12 cellular contexts compared by ENCODE assay signal in the genomic region with DNA sequence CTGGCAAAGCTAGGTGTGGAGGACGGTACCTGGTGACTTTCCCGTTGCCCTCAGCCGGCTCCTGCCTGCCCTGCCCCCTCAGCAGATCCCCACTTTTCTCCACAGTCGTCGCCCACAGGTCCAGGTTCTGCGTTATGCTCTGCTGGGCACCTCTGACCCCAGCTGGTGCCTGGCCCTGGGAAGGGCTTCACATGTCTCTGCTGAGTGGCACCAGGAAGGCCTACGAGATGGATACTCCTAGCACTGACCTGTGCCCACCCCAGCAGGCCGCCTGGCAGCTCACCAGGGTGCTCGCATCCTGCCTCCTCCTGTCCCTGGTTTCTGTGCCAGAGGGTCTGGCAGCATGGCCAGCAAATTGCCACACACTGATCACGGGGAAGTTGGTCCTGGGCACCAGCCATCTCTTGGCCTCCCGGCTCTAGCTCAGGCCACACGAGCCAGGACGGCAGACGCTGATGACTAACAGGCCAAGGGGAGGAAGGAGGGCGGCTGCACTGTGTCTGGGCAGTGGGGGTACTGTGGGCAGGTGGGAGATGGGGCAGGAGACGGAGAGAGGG. TPM values are rescaled to one million over a fixed set of nuclear protein-coding genes. Genes with fewer than 3 reads are reported as not detected.
DNase-seq lines count a peak whose midpoint lies in the region; ATAC-seq and TF ChIP-seq lines count a peak whose summit lies in the region.
"Had no signal": no experiment of that assay in that cellular context is flagged by ENCODE, and none has a peak within 500 bp of the region (broad histone marks: within the 10 kb centered on the region; RNA-seq: fewer than 3 reads in every experiment).

No MANE protein-coding gene starts in this region.

- TF ChIP-seq POLR2A in HCT116 (IDR thresholded peaks at IDR 0.05; ENCODE audit: borderline replicate concordance, extremely low read depth, insufficient read depth, insufficient read length) (no peak), spleen (IDR thresholded peaks at IDR 0.05) (no peak)

- BruUV-seq in HCT116 (replicated peaks; lab: Mats Ljungman, UMichigan): no TSS peak

- no peaks in the 10 kb centered on the region for H3K27me3 ChIP-seq in HCT116 (ENCODE audit: insufficient read depth, low read length)
- H3K27me3 ChIP-seq in spleen (replicated peaks in 1 of 7): no peaks in the 10 kb centered on the region

- H3K36me3 Mint-ChIP-seq in CD14-positive monocyte (peaks cover 73 to 88% of the 10 kb centered on the region in 2 donors), immature natural killer cell (peaks cover 3 to 30% (median 5%) of the 10 kb centered on the region in 3 donors)

- no peak overlapping the region for H3K4me3 ChIP-seq in HCT116 (replicated peaks in 1 of 2; ENCODE audit: low read depth in 1 of 2, low read length in 2 of 2)
- no peak overlapping the region for H3K4me3 ChIP-seq in spleen

- no peaks in the 10 kb centered on the region for H3K9me3 ChIP-seq in HCT116 (ENCODE audit: control insufficient read depth in 1 of 2, insufficient read depth in 1 of 2, low read depth in 1 of 2, low read length in 2 of 2)
- no peaks in the 10 kb centered on the region for H3K9me3 ChIP-seq in spleen

- no peak for TF ChIP-seq RAD21 in HCT116 (IDR thresholded peaks at IDR 0.05; ENCODE audit: low read depth)

- H3K4me2 ChIP-seq in HCT116 (ENCODE audit: low read length): no peak overlapping the region

- intact Hi-C loops in HCT116 (cut with micrococcal nuclease): no loop called here
- intact Hi-C loops in spleen (cut with DNase I; ENCODE audit: low total_unique reads): no loop called here
- intact Hi-C loops in CD14-positive monocyte (cut with micrococcal nuclease): no loop called here

- H3K9me3 Mint-ChIP-seq in CD14-positive monocyte (no peaks in the 10 kb centered on the region), immature natural killer cell (no peaks in the 10 kb centered on the region)

- peaks cover 17 to 21% of the 10 kb centered on the region in 2 experiments; a peak in 3 of 4 replicates for H3K36me3 ChIP-seq in HCT116 (ENCODE audit: control insufficient read depth in 1 of 2, insufficient read depth in 2 of 2, low read length in 2 of 2)
- peaks cover 0 to 97% (median 53%) of the 10 kb centered on the region in 6 donors for H3K36me3 ChIP-seq in spleen

- H3K4me1 ChIP-seq in HCT116 (ENCODE audit: control insufficient read depth in 1 of 2, insufficient read depth in 2 of 2, low read length in 2 of 2) (no peaks in the 10 kb centered on the region), spleen (peaks cover 0 to 18% (median 0%) of the 10 kb centered on the region in 6 donors)

- no peak overlapping the region for H3K9ac ChIP-seq in HCT116 (ENCODE audit: low read length)

- no peaks in the 10 kb centered on the region; the same call in 1 of the 2 replicates for H4K20me1 ChIP-seq in HCT116 (ENCODE audit: insufficient read depth)

- POLR2A ChIA-PET in HCT116 (lab: Charles Lee): no interaction called here

- H3K27me3 Mint-ChIP-seq in CD14-positive monocyte (ENCODE audit: low read depth in 3 of 3) (peaks cover 0 to 2% (median 0%) of the 10 kb centered on the region in 3 donors), immature natural killer cell (ENCODE audit: low read depth in 3 of 3) (peaks cover 0 to 1% (median 0%) of the 10 kb centered on the region in 3 donors)

- no peaks in the 10 kb centered on the region for H3K9me2 ChIP-seq in HCT116 (ENCODE audit: insufficient read depth)

- RAD21 ChIA-PET in HCT116 (lab: Charles Lee; ENCODE audit: low non-redundant PET in 1 of 2, low total read pairs in 2 of 2, uncharacterized antibody in 2 of 2, unreplicated experiment in 2 of 2): no interaction called here

- H3K27ac Mint-ChIP-seq in CD14-positive monocyte: peak overlapping the region in 2 of 7 donors; percentile 41 to 55
- no peak overlapping the region for H3K27ac Mint-ChIP-seq in immature natural killer cell

- DNase-seq in HCT116 (ENCODE audit: low read depth, low spot score) (no peak), cerebellum (ENCODE audit: low spot score) (peak; percentile 86), kidney tubule cell (ENCODE audit: low spot score) (peak; percentile 58), spleen (peak; percentile 64), CD14-positive monocyte (ENCODE audit: low spot score) (no peak), immature natural killer cell (no peak), NCI-H1694 treated with DMSO at 0.1 percent for 48 hours (lab: John Stamatoyannopoulos, UW) (no peak), iPS-NIHi7 (ENCODE audit: extremely low spot score) (no peak)
- DNase-seq: activated CD8-positive, alpha-beta memory T cell treated with anti-CD3 and anti-CD28 coated beads for 24 hours; DMS79 treated with DMSO at 0.1 percent for 48 hours; NCI-H1092; SHP77 had no signal

- no peak for TF ChIP-seq CTCF in HCT116 (IDR thresholded peaks at IDR 0.05 in 2 of 3, conservative IDR thresholded peaks at IDR 0.05 in 1 of 3; ENCODE audit: borderline replicate concordance in 1 of 3, insufficient read depth in 1 of 3, low read depth in 2 of 3, low read length in 2 of 3)
- TF ChIP-seq CTCF in spleen (IDR thresholded peaks at IDR 0.05 in 8 of 11, conservative IDR thresholded peaks at IDR 0.05 in 3 of 11): no peak
- TF ChIP-seq CTCF in CD14-positive monocyte (IDR thresholded peaks at IDR 0.05): no peak

- peaks cover 2% of the 10 kb centered on the region for H3K4me1 Mint-ChIP-seq in CD14-positive monocyte
- peaks cover 12 to 13% of the 10 kb centered on the region in 2 donors for H3K4me1 Mint-ChIP-seq in immature natural killer cell

- peaks cover 61% of the 10 kb centered on the region for H3K79me2 ChIP-seq in HCT116 (ENCODE audit: insufficient read depth, low read length)

- H3K4me3 Mint-ChIP-seq in CD14-positive monocyte (no peak overlapping the region), immature natural killer cell (no peak overlapping the region)

- WGBS in spleen, 5 donors: 85 to 95% (median 89%) methylated on average over 14 to 16 of the region's 16 CpGs

- no peak for ATAC-seq in HCT116

- H2AFZ ChIP-seq in HCT116 (ENCODE audit: low read depth, low read length, poor library complexity, severe bottlenecking): no peak overlapping the region

- H3K27ac ChIP-seq in HCT116 (ENCODE audit: low read depth, low read length) (peak overlapping the region; percentile 10; the same call in 1 of the 2 replicates), spleen (no peak overlapping the region)

- CTCF ChIA-PET in HCT116 (lab: Charles Lee): no interaction called here

TF ChIP-seq in HCT116, 20 proteins besides CTCF, POLR2A, EP300 and RAD21:
- TF ChIP-seq TCF7L2 (IDR thresholded peaks at IDR 0.05; ENCODE audit: borderline replicate concordance, extremely low read depth, insufficient read depth, insufficient read length) (no peak), SRF (IDR thresholded peaks at IDR 0.05; ENCODE audit: low read depth) (no peak), ZBTB33 (IDR thresholded peaks at IDR 0.05; ENCODE audit: extremely low read depth, insufficient replicate concordance, low read length) (no peak), CEBPB (IDR thresholded peaks at IDR 0.05; ENCODE audit: low read depth) (no peak), POLR2AphosphoS5 (IDR thresholded peaks at IDR 0.05; ENCODE audit: low read depth, low read length) (no peak), ZFX (IDR thresholded peaks at IDR 0.05) (no peak)
- TF ChIP-seq, protein P1, sequence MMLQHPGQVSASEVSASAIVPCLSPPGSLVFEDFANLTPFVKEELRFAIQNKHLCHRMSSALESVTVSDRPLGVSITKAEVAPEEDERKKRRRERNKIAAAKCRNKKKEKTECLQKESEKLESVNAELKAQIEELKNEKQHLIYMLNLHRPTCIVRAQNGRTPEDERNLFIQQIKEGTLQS (IDR thresholded peaks at IDR 0.05): no peak
TF ChIP-seq in HCT116: peak in this region for 0.

RNA-seq across cellular contexts. Expression of gene CARS1, which starts 13.8 kb away (rescaled TPM):
- total RNA-seq in HCT116 (2021; ENCODE audit: unreplicated experiment) (124 TPM), cerebellum (20.2 TPM), spleen (10 to 100 TPM; 32.7 to 64.9 (median 39.0) TPM)
- 101 and 128 TPM in 2 replicates for polyA plus RNA-seq in HCT116 (2012)
- polyA plus RNA-seq in spleen (10 to 100 TPM; 18.6 to 27.5 (median 24.0) TPM), CD14-positive monocyte (10 to 100 TPM; 30.9 to 35.7 TPM), immature natural killer cell (10 to 100 TPM; 32.6 to 48.9 (median 44.2) TPM)

RNA-seq across cellular contexts. Expression of gene NAP1L4, which starts 51.3 kb away (rescaled TPM):
- 144 TPM for total RNA-seq in HCT116 (2021; ENCODE audit: unreplicated experiment)
- 63.0 and 82.2 TPM in 2 replicates for polyA plus RNA-seq in HCT116 (2012)
- 156 TPM for total RNA-seq in cerebellum
- total RNA-seq in spleen: 100 to 1,000 TPM in 6 of 7 donors, 10 to 100 TPM in 1; 87.5 to 137 (median 131) TPM
- polyA plus RNA-seq in spleen: 100 to 1,000 TPM in 1 of 3 donors, 10 to 100 TPM in 2; 79.5 to 104 (median 90.6) TPM
- 10 to 100 TPM; 42.1 to 44.9 TPM for polyA plus RNA-seq in CD14-positive monocyte
- polyA plus RNA-seq in immature natural killer cell: 100 to 1,000 TPM; 131 to 157 (median 139) TPM

Comparison
In these comparisons a context has a peak if more than half of its experiments do, and no peak if none do; other contexts are left out.
1. DNase-seq: peak in cerebellum (single experiment), kidney tubule cell (single experiment) and spleen (single experiment); none in HCT116 (single experiment), CD14-positive monocyte (single experiment), immature natural killer cell (0 of 3), NCI-H1694 treated with DMSO at 0.1 percent for 48 hours (single experiment) and iPS-NIHi7 (single experiment).